Comparison of ENCODE assay signal across 1 cellular context in genomic region chr2:219498280-219499057, GRCh38.
TF ChIP-seq lines count a peak whose summit lies in the region.

Gene GMPPA (plus strand): TSS chr2:219498891. CDS start chr2:219499976, 1,085 bp downstream.

TF ChIP-seq in HepG2, 621 proteins besides CTCF, POLR2A, EP300 and RAD21 (continued from another document and continues in another):
- TF ChIP-seq ZNF232 (CRISPR knock-in tag; IDR thresholded peaks at IDR 0.05; ENCODE audit: borderline replicate concordance), result no peak; the same call in 1 of the 2 replicates
- TF ChIP-seq, protein P1, sequence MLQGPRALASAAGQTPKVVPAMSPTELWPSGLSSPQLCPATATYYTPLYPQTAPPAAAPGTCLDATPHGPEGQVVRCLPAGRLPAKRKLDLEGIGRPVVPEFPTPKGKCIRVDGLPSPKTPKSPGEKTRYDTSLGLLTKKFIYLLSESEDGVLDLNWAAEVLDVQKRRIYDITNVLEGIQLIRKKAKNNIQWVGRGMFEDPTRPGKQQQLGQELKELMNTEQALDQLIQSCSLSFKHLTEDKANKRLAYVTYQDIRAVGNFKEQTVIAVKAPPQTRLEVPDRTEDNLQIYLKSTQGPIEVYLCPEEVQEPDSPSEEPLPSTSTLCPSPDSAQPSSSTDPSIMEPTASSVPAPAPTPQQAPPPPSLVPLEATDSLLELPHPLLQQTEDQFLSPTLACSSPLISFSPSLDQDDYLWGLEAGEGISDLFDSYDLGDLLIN (CRISPR knock-in tag; IDR thresholded peaks at IDR 0.05; ENCODE audit: borderline replicate concordance), result no peak
- TF ChIP-seq ZNF484 (CRISPR knock-in tag; IDR thresholded peaks at IDR 0.05; ENCODE audit: borderline replicate concordance, low read depth), result no peak
- peak; percentile 36 for TF ChIP-seq HOXD1 (CRISPR knock-in tag; IDR thresholded peaks at IDR 0.05)
- TF ChIP-seq ZBTB7B (CRISPR knock-in tag; IDR thresholded peaks at IDR 0.05), result no peak; the same call in 1 of the 2 replicates
- no peak for TF ChIP-seq KAT7 (CRISPR knock-in tag; IDR thresholded peaks at IDR 0.05; ENCODE audit: borderline replicate concordance)
- peak; percentile 50; the same call in 1 of the 2 replicates for TF ChIP-seq JUND (CRISPR knock-in tag; IDR thresholded peaks at IDR 0.05)
- peak; percentile 45; the same call in 1 of the 2 replicates for TF ChIP-seq ZNF205 (CRISPR knock-in tag; IDR thresholded peaks at IDR 0.05)
- peak; percentile 10; the same call in 1 of the 2 replicates for TF ChIP-seq NR0B2 (CRISPR knock-in tag; IDR thresholded peaks at IDR 0.05)
- TF ChIP-seq KAT2B (IDR thresholded peaks at IDR 0.05; ENCODE audit: borderline replicate concordance, low read depth, low read length), result no peak
- 0 out of 2 replicates have a peak, but pooled peaks have one; percentile 61 for TF ChIP-seq ZNF20 (CRISPR knock-in tag; IDR thresholded peaks at IDR 0.05)
- TF ChIP-seq GABPB1 (CRISPR knock-in tag; IDR thresholded peaks at IDR 0.05), result peak; percentile 73
- TF ChIP-seq ZNF772 (CRISPR knock-in tag; IDR thresholded peaks at IDR 0.05), result 0 out of 2 replicates have a peak, but pooled peaks have one; percentile 43
- no peak for TF ChIP-seq GLI4 (CRISPR knock-in tag; IDR thresholded peaks at IDR 0.05; ENCODE audit: borderline replicate concordance)
- no peak for TF ChIP-seq CBFB (CRISPR knock-in tag; IDR thresholded peaks at IDR 0.05)
- TF ChIP-seq FOXM1 (CRISPR knock-in tag; IDR thresholded peaks at IDR 0.05), result no peak
- TF ChIP-seq, protein P2, sequence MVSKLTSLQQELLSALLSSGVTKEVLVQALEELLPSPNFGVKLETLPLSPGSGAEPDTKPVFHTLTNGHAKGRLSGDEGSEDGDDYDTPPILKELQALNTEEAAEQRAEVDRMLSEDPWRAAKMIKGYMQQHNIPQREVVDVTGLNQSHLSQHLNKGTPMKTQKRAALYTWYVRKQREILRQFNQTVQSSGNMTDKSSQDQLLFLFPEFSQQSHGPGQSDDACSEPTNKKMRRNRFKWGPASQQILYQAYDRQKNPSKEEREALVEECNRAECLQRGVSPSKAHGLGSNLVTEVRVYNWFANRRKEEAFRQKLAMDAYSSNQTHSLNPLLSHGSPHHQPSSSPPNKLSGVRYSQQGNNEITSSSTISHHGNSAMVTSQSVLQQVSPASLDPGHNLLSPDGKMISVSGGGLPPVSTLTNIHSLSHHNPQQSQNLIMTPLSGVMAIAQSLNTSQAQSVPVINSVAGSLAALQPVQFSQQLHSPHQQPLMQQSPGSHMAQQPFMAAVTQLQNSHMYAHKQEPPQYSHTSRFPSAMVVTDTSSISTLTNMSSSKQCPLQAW (CRISPR knock-in tag; IDR thresholded peaks at IDR 0.05), result peak; percentile 97
- TF ChIP-seq ZBTB21 (CRISPR knock-in tag; IDR thresholded peaks at IDR 0.05), result no peak
- no peak; the same call in 1 of the 2 replicates for TF ChIP-seq DNMT3B (CRISPR knock-in tag; conservative IDR thresholded peaks at IDR 0.05)
- peak; percentile 19; the same call in 1 of the 2 replicates for TF ChIP-seq MAZ (IDR thresholded peaks at IDR 0.05; ENCODE audit: borderline replicate concordance, low read depth, low read length)
- TF ChIP-seq MAZ (CRISPR knock-in tag; IDR thresholded peaks at IDR 0.05; ENCODE audit: low read depth), result no peak
- no peak for TF ChIP-seq ZNF768 (CRISPR knock-in tag; IDR thresholded peaks at IDR 0.05)
- TF ChIP-seq, protein P3, sequence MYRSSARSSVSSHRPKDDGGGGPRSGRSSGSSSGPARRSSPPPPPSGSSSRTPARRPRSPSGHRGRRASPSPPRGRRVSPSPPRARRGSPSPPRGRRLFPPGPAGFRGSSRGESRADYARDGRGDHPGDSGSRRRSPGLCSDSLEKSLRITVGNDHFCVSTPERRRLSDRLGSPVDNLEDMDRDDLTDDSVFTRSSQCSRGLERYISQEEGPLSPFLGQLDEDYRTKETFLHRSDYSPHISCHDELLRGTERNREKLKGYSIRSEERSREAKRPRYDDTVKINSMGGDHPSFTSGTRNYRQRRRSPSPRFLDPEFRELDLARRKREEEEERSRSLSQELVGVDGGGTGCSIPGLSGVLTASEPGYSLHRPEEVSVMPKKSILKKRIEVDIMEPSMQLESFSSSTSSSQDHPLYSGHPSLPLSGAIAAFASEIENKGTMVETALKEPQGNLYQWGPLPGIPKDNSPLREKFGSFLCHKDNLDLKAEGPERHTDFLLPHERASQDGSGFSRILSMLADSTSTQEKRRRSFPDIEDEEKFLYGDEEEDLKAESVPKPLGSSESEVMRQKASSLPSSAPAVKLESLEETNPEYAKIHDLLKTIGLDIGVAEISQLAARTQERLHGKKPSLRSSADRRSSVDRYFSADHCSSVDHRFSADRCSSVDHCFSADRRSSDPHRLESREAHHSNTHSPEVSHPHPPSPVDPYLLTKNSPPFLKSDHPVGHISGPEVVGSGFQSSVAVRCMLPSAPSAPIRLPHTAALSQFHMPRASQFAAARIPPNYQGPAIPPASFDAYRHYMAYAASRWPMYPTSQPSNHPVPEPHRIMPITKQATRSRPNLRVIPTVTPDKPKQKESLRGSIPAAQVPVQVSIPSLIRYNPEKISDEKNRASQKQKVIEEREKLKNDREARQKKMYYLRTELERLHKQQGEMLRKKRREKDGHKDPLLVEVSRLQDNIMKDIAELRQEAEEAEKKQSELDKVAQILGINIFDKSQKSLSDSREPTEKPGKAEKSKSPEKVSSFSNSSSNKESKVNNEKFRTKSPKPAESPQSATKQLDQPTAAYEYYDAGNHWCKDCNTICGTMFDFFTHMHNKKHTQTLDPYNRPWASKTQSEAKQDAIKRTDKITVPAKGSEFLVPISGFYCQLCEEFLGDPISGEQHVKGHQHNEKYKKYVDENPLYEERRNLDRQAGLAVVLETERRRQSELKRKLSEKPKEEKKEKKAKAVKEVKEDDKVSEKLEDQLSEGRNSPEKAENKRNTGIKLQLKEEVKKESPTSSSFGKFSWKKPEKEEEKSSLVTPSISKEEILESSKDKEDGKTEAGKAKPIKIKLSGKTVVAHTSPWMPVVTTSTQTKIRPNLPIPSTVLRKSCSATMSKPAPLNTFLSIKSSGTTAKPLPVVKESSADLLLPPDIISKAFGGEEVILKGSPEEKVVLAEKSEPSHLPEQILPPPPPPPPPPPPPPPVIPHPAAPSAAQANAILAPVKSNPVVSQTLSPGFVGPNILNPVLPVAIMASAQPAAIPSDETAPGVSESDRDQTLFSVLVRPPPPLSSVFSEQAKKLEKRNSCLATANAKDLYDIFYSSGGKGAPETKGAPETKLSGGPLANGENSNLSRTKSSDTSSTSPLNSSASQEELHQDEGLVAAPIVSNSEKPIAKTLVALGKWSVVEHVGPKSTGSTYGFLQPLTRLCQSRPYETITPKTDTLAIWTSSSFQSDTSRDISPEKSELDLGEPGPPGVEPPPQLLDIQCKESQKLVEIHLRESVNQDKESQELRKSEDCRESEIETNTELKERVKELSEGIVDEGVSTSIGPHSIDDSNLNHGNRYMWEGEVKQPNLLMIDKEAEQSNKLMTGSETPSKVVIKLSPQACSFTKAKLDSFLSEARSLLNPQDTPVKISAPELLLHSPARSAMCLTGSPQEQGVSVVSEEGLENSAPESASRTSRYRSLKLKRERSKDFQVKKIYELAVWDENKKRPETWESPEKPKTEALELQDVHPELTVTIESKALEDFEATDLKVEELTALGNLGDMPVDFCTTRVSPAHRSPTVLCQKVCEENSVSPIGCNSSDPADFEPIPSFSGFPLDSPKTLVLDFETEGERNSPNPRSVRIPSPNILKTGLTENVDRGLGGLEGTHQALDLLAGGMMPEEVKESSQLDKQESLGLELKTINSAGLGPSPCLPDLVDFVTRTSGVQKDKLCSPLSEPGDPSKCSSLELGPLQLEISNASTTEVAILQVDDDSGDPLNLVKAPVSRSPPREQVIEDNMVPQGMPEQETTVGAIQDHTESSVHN (CRISPR knock-in tag; IDR thresholded peaks at IDR 0.05), result 0 out of 2 replicates have a peak, but pooled peaks have one; percentile 26
- TF ChIP-seq, protein P4, sequence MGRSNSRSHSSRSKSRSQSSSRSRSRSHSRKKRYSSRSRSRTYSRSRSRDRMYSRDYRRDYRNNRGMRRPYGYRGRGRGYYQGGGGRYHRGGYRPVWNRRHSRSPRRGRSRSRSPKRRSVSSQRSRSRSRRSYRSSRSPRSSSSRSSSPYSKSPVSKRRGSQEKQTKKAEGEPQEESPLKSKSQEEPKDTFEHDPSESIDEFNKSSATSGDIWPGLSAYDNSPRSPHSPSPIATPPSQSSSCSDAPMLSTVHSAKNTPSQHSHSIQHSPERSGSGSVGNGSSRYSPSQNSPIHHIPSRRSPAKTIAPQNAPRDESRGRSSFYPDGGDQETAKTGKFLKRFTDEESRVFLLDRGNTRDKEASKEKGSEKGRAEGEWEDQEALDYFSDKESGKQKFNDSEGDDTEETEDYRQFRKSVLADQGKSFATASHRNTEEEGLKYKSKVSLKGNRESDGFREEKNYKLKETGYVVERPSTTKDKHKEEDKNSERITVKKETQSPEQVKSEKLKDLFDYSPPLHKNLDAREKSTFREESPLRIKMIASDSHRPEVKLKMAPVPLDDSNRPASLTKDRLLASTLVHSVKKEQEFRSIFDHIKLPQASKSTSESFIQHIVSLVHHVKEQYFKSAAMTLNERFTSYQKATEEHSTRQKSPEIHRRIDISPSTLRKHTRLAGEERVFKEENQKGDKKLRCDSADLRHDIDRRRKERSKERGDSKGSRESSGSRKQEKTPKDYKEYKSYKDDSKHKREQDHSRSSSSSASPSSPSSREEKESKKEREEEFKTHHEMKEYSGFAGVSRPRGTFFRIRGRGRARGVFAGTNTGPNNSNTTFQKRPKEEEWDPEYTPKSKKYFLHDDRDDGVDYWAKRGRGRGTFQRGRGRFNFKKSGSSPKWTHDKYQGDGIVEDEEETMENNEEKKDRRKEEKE (IDR thresholded peaks at IDR 0.05), result no peak
- 0 out of 2 replicates have a peak, but pooled peaks have one; percentile 1 for TF ChIP-seq ZNF446 (CRISPR knock-in tag; IDR thresholded peaks at IDR 0.05)
- no peak for TF ChIP-seq ZFP41 (CRISPR knock-in tag; IDR thresholded peaks at IDR 0.05; ENCODE audit: borderline replicate concordance)
- TF ChIP-seq ZSCAN29 (CRISPR knock-in tag; conservative IDR thresholded peaks at IDR 0.05), result peak; percentile 70; the same call in 1 of the 2 replicates
- TF ChIP-seq, protein P5, sequence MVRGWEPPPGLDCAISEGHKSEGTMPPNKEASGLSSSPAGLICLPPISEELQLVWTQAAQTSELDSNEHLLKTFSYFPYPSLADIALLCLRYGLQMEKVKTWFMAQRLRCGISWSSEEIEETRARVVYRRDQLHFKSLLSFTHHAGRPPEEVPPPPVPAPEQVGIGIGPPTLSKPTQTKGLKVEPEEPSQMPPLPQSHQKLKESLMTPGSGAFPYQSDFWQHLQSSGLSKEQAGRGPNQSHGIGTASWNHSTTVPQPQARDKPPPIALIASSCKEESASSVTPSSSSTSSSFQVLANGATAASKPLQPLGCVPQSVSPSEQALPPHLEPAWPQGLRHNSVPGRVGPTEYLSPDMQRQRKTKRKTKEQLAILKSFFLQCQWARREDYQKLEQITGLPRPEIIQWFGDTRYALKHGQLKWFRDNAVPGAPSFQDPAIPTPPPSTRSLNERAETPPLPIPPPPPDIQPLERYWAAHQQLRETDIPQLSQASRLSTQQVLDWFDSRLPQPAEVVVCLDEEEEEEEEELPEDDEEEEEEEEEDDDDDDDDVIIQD (CRISPR knock-in tag; IDR thresholded peaks at IDR 0.05; ENCODE audit: low read depth), result no peak
- TF ChIP-seq ZNF781 (CRISPR knock-in tag; IDR thresholded peaks at IDR 0.05; ENCODE audit: borderline replicate concordance, not compliant biosample characterization), result no peak
- peak; percentile 99 for TF ChIP-seq CHD2 (IDR thresholded peaks at IDR 0.05; ENCODE audit: low read depth, low read length)
- TF ChIP-seq ZNF343 (CRISPR knock-in tag; IDR thresholded peaks at IDR 0.05), result no peak
- TF ChIP-seq RXRB (CRISPR knock-in tag; IDR thresholded peaks at IDR 0.05; ENCODE audit: borderline replicate concordance), result peak; percentile 95
- no peak; the same call in 1 of the 2 replicates for TF ChIP-seq KMT2B (CRISPR knock-in tag; IDR thresholded peaks at IDR 0.05)
- peak; percentile 94; the same call in 2 of the 3 replicates for TF ChIP-seq MXI1 (IDR thresholded peaks at IDR 0.05; ENCODE audit: borderline replicate concordance, low read depth, low read length)
- TF ChIP-seq BRD4 (CRISPR knock-in tag; IDR thresholded peaks at IDR 0.05), result 0 out of 2 replicates have a peak, but pooled peaks have one; percentile 48
- no peak; the same call in 1 of the 2 replicates for TF ChIP-seq MATR3 (CRISPR knock-in tag; IDR thresholded peaks at IDR 0.05)
- TF ChIP-seq, protein P6, sequence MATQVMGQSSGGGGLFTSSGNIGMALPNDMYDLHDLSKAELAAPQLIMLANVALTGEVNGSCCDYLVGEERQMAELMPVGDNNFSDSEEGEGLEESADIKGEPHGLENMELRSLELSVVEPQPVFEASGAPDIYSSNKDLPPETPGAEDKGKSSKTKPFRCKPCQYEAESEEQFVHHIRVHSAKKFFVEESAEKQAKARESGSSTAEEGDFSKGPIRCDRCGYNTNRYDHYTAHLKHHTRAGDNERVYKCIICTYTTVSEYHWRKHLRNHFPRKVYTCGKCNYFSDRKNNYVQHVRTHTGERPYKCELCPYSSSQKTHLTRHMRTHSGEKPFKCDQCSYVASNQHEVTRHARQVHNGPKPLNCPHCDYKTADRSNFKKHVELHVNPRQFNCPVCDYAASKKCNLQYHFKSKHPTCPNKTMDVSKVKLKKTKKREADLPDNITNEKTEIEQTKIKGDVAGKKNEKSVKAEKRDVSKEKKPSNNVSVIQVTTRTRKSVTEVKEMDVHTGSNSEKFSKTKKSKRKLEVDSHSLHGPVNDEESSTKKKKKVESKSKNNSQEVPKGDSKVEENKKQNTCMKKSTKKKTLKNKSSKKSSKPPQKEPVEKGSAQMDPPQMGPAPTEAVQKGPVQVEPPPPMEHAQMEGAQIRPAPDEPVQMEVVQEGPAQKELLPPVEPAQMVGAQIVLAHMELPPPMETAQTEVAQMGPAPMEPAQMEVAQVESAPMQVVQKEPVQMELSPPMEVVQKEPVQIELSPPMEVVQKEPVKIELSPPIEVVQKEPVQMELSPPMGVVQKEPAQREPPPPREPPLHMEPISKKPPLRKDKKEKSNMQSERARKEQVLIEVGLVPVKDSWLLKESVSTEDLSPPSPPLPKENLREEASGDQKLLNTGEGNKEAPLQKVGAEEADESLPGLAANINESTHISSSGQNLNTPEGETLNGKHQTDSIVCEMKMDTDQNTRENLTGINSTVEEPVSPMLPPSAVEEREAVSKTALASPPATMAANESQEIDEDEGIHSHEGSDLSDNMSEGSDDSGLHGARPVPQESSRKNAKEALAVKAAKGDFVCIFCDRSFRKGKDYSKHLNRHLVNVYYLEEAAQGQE (IDR thresholded peaks at IDR 0.05; ENCODE audit: borderline replicate concordance in 1 of 2, low read depth in 1 of 2, low read length in 2 of 2), result no peak; a peak in 1 of 4 replicates
- peak; percentile 98 for TF ChIP-seq THAP11 (CRISPR knock-in tag; IDR thresholded peaks at IDR 0.05)
- TF ChIP-seq SNAPC2 (CRISPR knock-in tag; IDR thresholded peaks at IDR 0.05), result no peak
- TF ChIP-seq ZSCAN20 (CRISPR knock-in tag; IDR thresholded peaks at IDR 0.05; ENCODE audit: borderline replicate concordance), result peak; percentile 24; the same call in 1 of the 2 replicates
- no peak for TF ChIP-seq THYN1 (CRISPR knock-in tag; IDR thresholded peaks at IDR 0.05; ENCODE audit: borderline replicate concordance, low read depth)
- TF ChIP-seq BCL6 (CRISPR knock-in tag; IDR thresholded peaks at IDR 0.05), result peak; percentile 41; the same call in 1 of the 2 replicates
- peak; percentile 56 for TF ChIP-seq CEBPG (CRISPR knock-in tag; IDR thresholded peaks at IDR 0.05)
